9 cellular contexts compared by ENCODE assay signal in genomic region chr9:21085010-21085409, GRCh38. TPM values are rescaled to one million over a fixed set of nuclear protein-coding genes. Genes with fewer than 3 reads are reported as not detected.
"Had no signal": no experiment of that assay in that cellular context is flagged by ENCODE, and none has a peak within 500 bp of the region (broad histone marks: within the 10 kb centered on the region; RNA-seq: fewer than 3 reads in every experiment).

No MANE protein-coding gene starts in this region.

- H3K27ac ChIP-seq: HL-60 had no signal

- FAIRE-seq: H1, H54 had no signal

- DNase-seq: H9, HCEC 1CT, KBM-7 had no signal

- H3K4me2 ChIP-seq: GM23338 had no signal

- ATAC-seq: GM23338 had no signal

- H3K4me3 ChIP-seq: GM23338 had no signal

RNA-seq across cellular contexts. Expression of gene IFNB1, which starts 7.3 kb away (rescaled TPM):
- total RNA-seq: GM23338, H1, H9, HT1080 had no signal
- polyA plus RNA-seq: GM23338, H1, IgD-negative memory B cell had no signal

RNA-seq across cellular contexts. Expression of gene HACD4, which starts 53.6 kb away (rescaled TPM):
- total RNA-seq: HT1080 had no signal

RNA-seq across cellular contexts. Expression of gene IFNW1, which starts 56.6 kb away (rescaled TPM):
- total RNA-seq: GM23338, H1, H9, HT1080 had no signal
- polyA plus RNA-seq: GM23338, H1, IgD-negative memory B cell had no signal
